In the genomic region with DNA sequence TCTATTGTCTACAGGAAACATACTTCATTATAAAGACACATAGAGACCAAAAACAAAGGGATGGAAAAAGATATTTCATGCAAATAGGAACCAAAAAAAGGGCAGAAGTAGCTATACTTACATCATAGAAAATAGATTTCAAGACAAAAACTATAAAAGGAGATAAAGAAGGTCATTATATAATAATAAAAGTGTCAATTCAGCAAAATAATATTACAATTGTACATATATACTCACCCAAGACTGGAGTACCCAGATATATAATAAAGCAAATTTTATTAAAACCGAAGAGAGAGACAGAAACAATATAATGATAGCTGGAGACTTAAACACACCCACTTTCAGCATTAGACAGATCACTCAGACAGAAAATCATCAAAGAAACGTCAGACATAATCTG, we compare ENCODE assay signal across 9 cellular contexts.
"Had no signal": no experiment of that assay in that cellular context is flagged by ENCODE, and none has a peak within 500 bp of the region (broad histone marks: within the 10 kb centered on the region; RNA-seq: fewer than 3 reads in every experiment).

No MANE protein-coding gene starts in this region.

- H3K36me3 ChIP-seq: HAP-1 had no signal

- H3K9me3 ChIP-seq: HAP-1 had no signal

- H3K4me2 ChIP-seq: GM23338, KMS-11 had no signal

- H2AFZ ChIP-seq: GM23338 had no signal

- ATAC-seq: GM23338, HCT116 had no signal

- H3K27ac ChIP-seq: KMS-11 had no signal

- H3K4me1 ChIP-seq: HAP-1 had no signal

- FAIRE-seq: HTR-8/SVneo had no signal

- H3K4me3 ChIP-seq: GM23338, HAP-1 had no signal

- H3K9ac ChIP-seq: KMS-11 had no signal

- DNase-seq: H7, HFFc6, Karpas-422, KBM-7 had no signal
